In genomic region chr9:8420416-8420815, GRCh38 we compare ENCODE assay signal across 3 cellular contexts.
"Had no signal": no experiment of that assay in that cellular context is flagged by ENCODE, and none has a peak within 500 bp of the region (broad histone marks: within the 10 kb centered on the region; RNA-seq: fewer than 3 reads in every experiment).

No MANE protein-coding gene starts in this region.

- DNase-seq: GDM1, GF-D8 had no signal

- H3K4me3 ChIP-seq: GM12878 had no signal

- ATAC-seq: GM12878 had no signal
